8 cellular contexts compared by ENCODE assay signal in the genomic region with DNA sequence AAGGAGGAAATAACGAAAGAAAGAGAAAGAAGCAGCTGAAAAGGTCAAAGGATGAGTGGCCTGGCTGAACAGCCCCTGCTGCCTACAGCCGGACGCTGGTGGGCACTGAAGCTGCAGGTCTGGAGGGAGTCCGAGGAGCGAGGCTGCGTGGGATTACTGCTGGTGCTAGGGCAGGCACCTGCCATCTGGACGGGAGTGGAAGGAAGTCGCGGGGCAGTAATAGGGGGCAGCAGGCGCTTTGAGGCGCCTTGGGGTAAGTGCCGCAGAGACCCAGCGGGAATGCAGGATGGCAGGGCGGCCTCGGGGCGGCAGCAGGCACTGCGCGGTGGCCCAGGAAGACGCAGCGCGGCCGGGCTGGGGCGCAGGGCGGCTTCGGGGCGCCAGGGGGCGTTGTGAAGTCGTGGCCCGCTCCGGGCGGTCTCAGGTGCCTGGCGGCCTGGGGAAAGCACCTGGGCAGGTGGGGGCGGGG. TPM values are rescaled to one million over a fixed set of nuclear protein-coding genes. Genes with fewer than 3 reads are reported as not detected.
DNase-seq lines count a peak whose midpoint lies in the region; ATAC-seq lines count a peak whose summit lies in the region.

No MANE protein-coding gene starts in this region.

- H3K36me3 ChIP-seq in effector memory CD4-positive, alpha-beta T cell (ENCODE audit: control insufficient read depth, insufficient read depth, low read length), result no peaks in the 10 kb centered on the region

- H3K27ac ChIP-seq in effector memory CD4-positive, alpha-beta T cell (ENCODE audit: insufficient read depth, low read length, poor library complexity, severe bottlenecking), result no peak overlapping the region

- H3K9me3 ChIP-seq in effector memory CD4-positive, alpha-beta T cell (ENCODE audit: control insufficient read depth, low read length), result no peaks in the 10 kb centered on the region

- CTCF ChIA-PET in activated CD8-positive, alpha-beta T cell treated with anti-CD3 and anti-CD28 coated beads, Interleukin-2, amount 10 ng/mL, durations not matched to agents 7 days and 5 days (lab: Charles Lee), result interaction anchor here (1.0 to 7.0 kb wide), 4 partner anchors 15 to 253 kb away, joined by 3 to 101 read pairs (median 4); no protein-coding TSS in a partner anchor

- ATAC-seq in GM19023 (IDR thresholded peaks at IDR 0.05; ENCODE audit: unreplicated experiment) (peak; percentile 78), HG03354 (IDR thresholded peaks at IDR 0.05; ENCODE audit: poor library complexity, severe bottlenecking, unreplicated experiment) (peak; percentile 92)
- ATAC-seq in activated CD8-positive, alpha-beta T cell treated with anti-CD3 and anti-CD28 coated beads, Interleukin-2, amount 10 ng/mL, durations not matched to agents 7 days and 5 days, result peak; percentile 99

- peaks cover 9% of the 10 kb centered on the region for H3K4me1 Mint-ChIP-seq in activated CD8-positive, alpha-beta T cell treated with anti-CD3 and anti-CD28 coated beads, Interleukin-2, amount 10 ng/mL, durations not matched to agents 7 days and 5 days (ENCODE audit: low read depth)

- peaks cover 40% of the 10 kb centered on the region for H3K27me3 ChIP-seq in effector memory CD4-positive, alpha-beta T cell (replicated peaks; ENCODE audit: control insufficient read depth, insufficient read depth, low read length, poor library complexity, severe bottlenecking)

- peak; percentile 68 for DNase-seq in AG08395 (ENCODE audit: low spot score)
- peak; percentile 77 to 89 for DNase-seq in NCI-H524 (lab: John Stamatoyannopoulos, UW)
- DNase-seq in activated CD8-positive, alpha-beta T cell treated with anti-CD3 and anti-CD28 coated beads, Interleukin-2, amount 10 ng/mL, durations not matched to agents 7 days and 5 days, result peak; percentile 78
- peak; percentile 43 to 48 (median 48) for DNase-seq in effector memory CD4-positive, alpha-beta T cell
- DNase-seq in lung microvascular endothelial cell (ENCODE audit: low read depth in 2 of 2), result peak; percentile 71 to 83
- peak; percentile 30 for DNase-seq in stimulated activated CD8-positive, alpha-beta memory T cell treated with anti-CD3 and anti-CD28 coated beads, Interleukin-15, amount 100 ng/mL, for 1 hour (ENCODE audit: low read depth)

- peaks cover 9% of the 10 kb centered on the region for H3K4me1 ChIP-seq in effector memory CD4-positive, alpha-beta T cell (ENCODE audit: control insufficient read depth, insufficient read depth, low read length, poor library complexity, severe bottlenecking)

- peaks cover 31% of the 10 kb centered on the region for H3K27me3 Mint-ChIP-seq in activated CD8-positive, alpha-beta T cell treated with anti-CD3 and anti-CD28 coated beads, Interleukin-2, amount 10 ng/mL, durations not matched to agents 7 days and 5 days (ENCODE audit: low read depth)

- no peaks in the 10 kb centered on the region for H3K9me3 Mint-ChIP-seq in activated CD8-positive, alpha-beta T cell treated with anti-CD3 and anti-CD28 coated beads, Interleukin-2, amount 10 ng/mL, durations not matched to agents 7 days and 5 days (ENCODE audit: insufficient read depth)

- H3K27ac Mint-ChIP-seq in activated CD8-positive, alpha-beta T cell treated with anti-CD3 and anti-CD28 coated beads, Interleukin-2, amount 10 ng/mL, durations not matched to agents 7 days and 5 days, result no peak overlapping the region

- no peak overlapping the region for H3K4me3 ChIP-seq in effector memory CD4-positive, alpha-beta T cell (ENCODE audit: insufficient read depth, low read depth, low read length, poor library complexity, severe bottlenecking)

- H3K36me3 Mint-ChIP-seq in activated CD8-positive, alpha-beta T cell treated with anti-CD3 and anti-CD28 coated beads, Interleukin-2, amount 10 ng/mL, durations not matched to agents 7 days and 5 days (ENCODE audit: low read depth), result no peaks in the 10 kb centered on the region

- POLR2A ChIA-PET in activated CD8-positive, alpha-beta T cell treated with anti-CD3 and anti-CD28 coated beads, Interleukin-2, amount 10 ng/mL, durations not matched to agents 7 days and 5 days (lab: Charles Lee), result no interaction called here

- H3K4me3 Mint-ChIP-seq in activated CD8-positive, alpha-beta T cell treated with anti-CD3 and anti-CD28 coated beads, Interleukin-2, amount 10 ng/mL, durations not matched to agents 7 days and 5 days, result peak overlapping the region; percentile 18

RNA-seq across cellular contexts. Expression of gene SCNN1G, which starts 0.3 kb away (rescaled TPM):
- total RNA-seq in activated CD8-positive, alpha-beta T cell treated with anti-CD3 and anti-CD28 coated beads, Interleukin-2, amount 10 ng/mL, durations not matched to agents 7 days and 5 days, result not detected
- total RNA-seq in lung microvascular endothelial cell, result 0.40 and 0.65 TPM in 2 replicates

RNA-seq across cellular contexts. Expression of gene USP31, which starts 33.0 kb away (rescaled TPM):
- total RNA-seq in activated CD8-positive, alpha-beta T cell treated with anti-CD3 and anti-CD28 coated beads, Interleukin-2, amount 10 ng/mL, durations not matched to agents 7 days and 5 days, result 1 to 10 TPM; 6.2 to 6.8 TPM
- total RNA-seq in lung microvascular endothelial cell, result 15.9 and 39.7 TPM in 2 replicates

Comparison
In these comparisons a context has a peak if more than half of its experiments do, and no peak if none do; other contexts are left out.
1. DNase-seq: peak in every context shown above with its lines; median percentile 83 in NCI-H524; 78 in activated CD8-positive, alpha-beta T cell treated with anti-CD3 and anti-CD28 coated beads, Interleukin-2, amount 10 ng/mL, durations not matched to agents 7 days and 5 days; 77 in lung microvascular endothelial cell; 68 in AG08395; 48 in effector memory CD4-positive, alpha-beta T cell; 30 in stimulated activated CD8-positive, alpha-beta memory T cell treated with anti-CD3 and anti-CD28 coated beads, Interleukin-15, amount 100 ng/mL, for 1 hour.